ENCODE assay signal across 1 cellular context in genomic region chr12:58415716-58416115, GRCh38.
TF ChIP-seq lines count a peak whose summit lies in the region.

No MANE protein-coding gene starts in this region.

TF ChIP-seq in GM23338, 12 proteins besides CTCF, POLR2A, EP300 and RAD21:
- no peak for TF ChIP-seq REST (IDR thresholded peaks at IDR 0.05; ENCODE audit: unreplicated experiment)
